8 cellular contexts compared by ENCODE assay signal in the genomic region with DNA sequence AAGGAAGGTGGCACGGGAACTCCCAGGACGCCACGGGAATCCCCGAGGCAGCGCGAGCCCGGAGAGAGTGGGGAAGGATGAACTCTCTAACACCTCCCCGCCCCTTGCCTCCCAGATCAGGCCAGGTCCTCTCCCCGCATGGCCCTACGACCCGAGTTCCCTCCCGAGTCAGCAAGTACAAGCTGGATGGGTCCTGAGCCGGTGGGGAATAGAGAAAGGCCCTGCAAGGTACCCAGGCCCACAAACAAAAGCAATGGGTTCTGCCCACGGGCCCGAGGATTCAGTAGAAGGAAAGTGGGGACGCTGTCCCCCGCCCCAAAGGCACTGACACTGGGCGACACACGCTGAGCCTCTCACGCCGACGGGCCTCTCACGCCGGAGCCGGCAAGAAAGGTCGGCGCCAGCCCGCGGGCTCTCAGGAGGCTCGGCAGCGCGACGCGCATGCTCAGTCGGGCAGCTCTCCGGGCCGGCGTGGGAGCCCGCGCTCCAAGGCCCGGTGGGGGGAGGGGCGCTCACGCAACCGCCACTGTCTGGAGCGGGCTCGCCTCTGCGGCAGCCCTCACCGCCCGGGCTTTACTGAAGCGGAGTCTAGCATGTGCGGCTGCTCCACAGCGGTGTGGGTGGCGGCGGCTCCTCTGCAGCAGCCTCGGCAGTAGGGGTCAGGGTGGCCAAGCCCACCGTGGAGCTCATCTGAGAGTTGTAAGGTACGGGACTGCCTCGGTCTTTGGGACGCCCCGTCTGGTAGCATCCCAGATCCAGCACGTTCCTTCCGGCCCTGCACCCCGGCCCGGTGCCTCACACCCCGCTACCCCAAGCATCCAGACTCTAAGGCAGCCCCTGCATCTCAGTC. TPM values are rescaled to one million over a fixed set of nuclear protein-coding genes. Genes with fewer than 3 reads are reported as not detected.
DNase-seq lines count a peak whose midpoint lies in the region; ATAC-seq, FAIRE-seq and TF ChIP-seq lines count a peak whose summit lies in the region.
"Not testable (repeated sequence)": the region's sequence is repeated elsewhere in the genome, so short reads cannot be mapped to it uniquely, and the experiment has no call there.

No MANE protein-coding gene starts in this region.

- not testable (repeated sequence) for H3K27me3 ChIP-seq in testis

- WGBS in testis, 2 donors = 23% methylated on average over 17 of the region's 65 CpGs; no CpG with 5 or more reads in 1 of the 2 donors

- H3K4me1 Mint-ChIP-seq in immature natural killer cell = not testable (repeated sequence)

- not testable (repeated sequence) for TF ChIP-seq CTCF in retinal pigment epithelial cell (conservative IDR thresholded peaks at IDR 0.05; ENCODE audit: low read depth, low read length); testis (IDR thresholded peaks at IDR 0.05)

- H3K4me3 ChIP-seq in retinal pigment epithelial cell (ENCODE audit: low read length) = peak overlapping the region; percentile 41
- peak overlapping the region; percentile 25 to 51 for H3K4me3 ChIP-seq in testis

- H3K27ac ChIP-seq in testis = peak overlapping the region in 1 of 2 donors; percentile 59

- H3K9me3 Mint-ChIP-seq in immature natural killer cell = not testable (repeated sequence)

- not testable (repeated sequence) for H3K4me1 ChIP-seq in testis

- peak overlapping the region in 3 of 5 donors; percentile 18 to 41 (median 38) for H3K4me3 Mint-ChIP-seq in immature natural killer cell

- H3K36me3 Mint-ChIP-seq in immature natural killer cell = not testable (repeated sequence)

- peak; percentile 59 for ATAC-seq in HG02943 (IDR thresholded peaks at IDR 0.05; ENCODE audit: low read depth, unreplicated experiment)

- not testable (repeated sequence) for H3K27ac Mint-ChIP-seq in immature natural killer cell

- TF ChIP-seq POLR2A in testis (IDR thresholded peaks at IDR 0.05) = not testable (repeated sequence)

- DNase-seq in GM18507 (ENCODE audit: extremely low spot score, insufficient read length, low read depth); retinal pigment epithelial cell (ENCODE audit: low read depth): not testable (repeated sequence)
- DNase-seq in NCI-H510A treated with DMSO at 0.1 percent for 48 hours (lab: John Stamatoyannopoulos, UW) = peak; percentile 3
- peak; percentile 86 for DNase-seq in activated CD8-positive, alpha-beta memory T cell treated with anti-CD3 and anti-CD28 coated beads for 24 hours
- peak; percentile 20 for DNase-seq in central memory CD4-positive, alpha-beta T cell
- DNase-seq in immature natural killer cell = peak; percentile 35 to 61 (median 47)
- DNase-seq in testis = peak; percentile 76

- peak; percentile 33 for FAIRE-seq in GM18507 (lab: Jason Lieb, UNC)

- H3K27me3 Mint-ChIP-seq in immature natural killer cell (ENCODE audit: low read depth in 3 of 3) = not testable (repeated sequence)

- intact Hi-C loops in testis (cut with DNase I; ENCODE audit: low total_unique reads) = not testable (repeated sequence)

- H3K36me3 ChIP-seq in testis (ENCODE audit: low read depth, missing control alignments) = not testable (repeated sequence)

- H3K9me3 ChIP-seq in testis = not testable (repeated sequence)

RNA-seq across cellular contexts. Expression of gene DHRS4, which starts 16.1 kb away (rescaled TPM):
- polyA plus RNA-seq in immature natural killer cell = 10 to 100 TPM; 26.2 to 33.8 (median 31.0) TPM
- 10 to 100 TPM; 33.6 to 41.8 TPM for total RNA-seq in testis
- 26.0 TPM for polyA plus RNA-seq in testis (ENCODE audit: insufficient read depth, low read depth, low replicate concordance)

RNA-seq across cellular contexts. Expression of gene DHRS4L2, which starts 19.1 kb away (rescaled TPM):
- polyA plus RNA-seq in immature natural killer cell (10 to 100 TPM; 14.7 to 22.1 (median 15.8) TPM), testis (ENCODE audit: insufficient read depth, low read depth, low replicate concordance) (22.4 TPM)
- total RNA-seq in testis = 10 to 100 TPM; 15.7 to 23.4 TPM
